In genomic region chr5:119284031-119284430, GRCh38 we compare ENCODE assay signal across 19 cellular contexts.
A peak's percentile ranks its signal among the peaks of the same experiment; 100 is the strongest.
DNase-seq lines count a peak whose midpoint lies in the region; ATAC-seq, FAIRE-seq and TF ChIP-seq lines count a peak whose summit lies in the region.
"Had no signal": no experiment of that assay in that cellular context is flagged by ENCODE, and none has a peak within 500 bp of the region (broad histone marks: within the 10 kb centered on the region; RNA-seq: fewer than 3 reads in every experiment).

No MANE protein-coding gene starts in this region.

- POLR2A ChIA-PET in HepG2 (lab: Yijun Ruan, JAX): no interaction called here
- POLR2A ChIA-PET in OCI-LY7 (lab: Charles Lee): interaction anchor here (0.5 to 1.9 kb wide), 9 partner anchors 8 to 25 kb away, joined by 3 to 7 read pairs (median 4); no protein-coding TSS in a partner anchor

- H3K79me2 ChIP-seq in HepG2 (ENCODE audit: insufficient read depth, low read length): no peaks in the 10 kb centered on the region
- peaks cover 40% of the 10 kb centered on the region for H3K79me2 ChIP-seq in OCI-LY7 (ENCODE audit: insufficient read depth, low read depth, low read length)

- CTCF ChIA-PET in HepG2 (lab: Yijun Ruan, JAX; ENCODE audit: low intra/inter-chr PET ratio, low total read pairs): no interaction called here
- CTCF ChIA-PET in OCI-LY7 (lab: Charles Lee; ENCODE audit: unreplicated experiment): no interaction called here

- H3K27me3 Mint-ChIP-seq in central memory CD8-positive, alpha-beta T cell: no peaks in the 10 kb centered on the region
- H3K27me3 Mint-ChIP-seq: progenitor cell of endocrine pancreas had no signal

- no peak for TF ChIP-seq RAD21 in HepG2 (CRISPR knock-in tag; IDR thresholded peaks at IDR 0.05)

- H3K27me3 ChIP-seq in HepG2 (ENCODE audit: control insufficient read depth in 1 of 2, insufficient read depth in 2 of 2, low read length in 2 of 2) (no peaks in the 10 kb centered on the region), right lobe of liver (no peaks in the 10 kb centered on the region), upper lobe of left lung (no peaks in the 10 kb centered on the region), psoas muscle (ENCODE audit: insufficient read depth in 3 of 3, low read length in 2 of 3) (no peaks in the 10 kb centered on the region)
- H3K27me3 ChIP-seq: ascending aorta had no signal

- no peaks in the 10 kb centered on the region for H3K9me2 ChIP-seq in OCI-LY7 (ENCODE audit: insufficient read depth, low read length)
- H3K9me2 ChIP-seq: SK-N-SH had no signal

- TF ChIP-seq EP300 in HepG2 (IDR thresholded peaks at IDR 0.05; ENCODE audit: low read depth in 2 of 2, low read length in 2 of 2): no peak
- TF ChIP-seq EP300 in HepG2 (CRISPR knock-in tag; IDR thresholded peaks at IDR 0.05; ENCODE audit: borderline replicate concordance): no peak
- TF ChIP-seq EP300 in upper lobe of left lung (IDR thresholded peaks at IDR 0.05): no peak

- H3K4me1 Mint-ChIP-seq in central memory CD8-positive, alpha-beta T cell: peaks cover 85% of the 10 kb centered on the region

- H4K20me1 ChIP-seq in HepG2 (ENCODE audit: insufficient read depth, low read length) (no peaks in the 10 kb centered on the region), OCI-LY7 (ENCODE audit: insufficient read depth, low read length) (peaks cover 12% of the 10 kb centered on the region; the same call in 1 of the 2 replicates)

- no peaks in the 10 kb centered on the region for H3K9me3 Mint-ChIP-seq in central memory CD8-positive, alpha-beta T cell

- intact Hi-C loops in HepG2 (cut with micrococcal nuclease; ENCODE audit: unreplicated experiment) (no loop called here), right lobe of liver (cut with DNase I) (no loop called here), OCI-LY7 (cut with micrococcal nuclease; ENCODE audit: unreplicated experiment) (no loop called here), psoas muscle (cut with DNase I) (no loop called here)

- H3K4me2 ChIP-seq in HepG2 (ENCODE audit: low read depth, low read length) (no peak overlapping the region), OCI-LY7 (ENCODE audit: low read length) (no peak overlapping the region)
- H3K4me2 ChIP-seq: SK-N-SH had no signal

- H3K4me3 ChIP-seq in HepG2 (replicated peaks in 1 of 3; ENCODE audit: insufficient read depth in 1 of 3, low read depth in 2 of 3, low read length in 3 of 3): no peak overlapping the region
- no peak overlapping the region for H3K4me3 ChIP-seq in right lobe of liver
- no peak overlapping the region for H3K4me3 ChIP-seq in OCI-LY7 (ENCODE audit: low read depth, low read length, poor library complexity, severe bottlenecking)
- no peak overlapping the region for H3K4me3 ChIP-seq in upper lobe of left lung
- no peak overlapping the region for H3K4me3 ChIP-seq in psoas muscle
- H3K4me3 ChIP-seq: ascending aorta, left ventricle myocardium inferior had no signal

- H3K27ac Mint-ChIP-seq in central memory CD8-positive, alpha-beta T cell (ENCODE audit: low read depth): peak overlapping the region; percentile 88
- H3K27ac Mint-ChIP-seq: progenitor cell of endocrine pancreas had no signal

- 0 out of 2 replicates have a peak, but pooled peaks cover 6% of the 10 kb centered on the region for H3K4me1 ChIP-seq in HepG2 (ENCODE audit: insufficient read depth, low read length)
- no peaks in the 10 kb centered on the region for H3K4me1 ChIP-seq in right lobe of liver
- peaks cover 84% of the 10 kb centered on the region for H3K4me1 ChIP-seq in OCI-LY7 (ENCODE audit: insufficient read depth, low read length, poor library complexity, severe bottlenecking)
- H3K4me1 ChIP-seq in upper lobe of left lung: peaks cover 7 to 31% (median 21%) of the 10 kb centered on the region in 4 donors
- H3K4me1 ChIP-seq in psoas muscle: peaks cover 1% of the 10 kb centered on the region

- TF ChIP-seq POLR2A in HepG2 (IDR thresholded peaks at IDR 0.05; ENCODE audit: insufficient read depth in 1 of 2, low read depth in 2 of 2, low read length in 2 of 2): no peak
- TF ChIP-seq POLR2A in right lobe of liver (IDR thresholded peaks at IDR 0.05): no peak
- TF ChIP-seq POLR2A in upper lobe of left lung (IDR thresholded peaks at IDR 0.05): no peak

- BruUV-seq in HepG2 (replicated peaks; lab: Mats Ljungman, UMichigan): no TSS peak
- BruUV-seq in OCI-LY7 (replicated peaks; lab: Mats Ljungman, UMichigan): no TSS peak

- TF ChIP-seq CTCF in HepG2 (CRISPR knock-in tag; IDR thresholded peaks at IDR 0.05): no peak
- no peak for TF ChIP-seq CTCF in right lobe of liver (IDR thresholded peaks at IDR 0.05)
- TF ChIP-seq CTCF in OCI-LY7 (conservative IDR thresholded peaks at IDR 0.05; ENCODE audit: low read length): no peak
- TF ChIP-seq CTCF in upper lobe of left lung (IDR thresholded peaks at IDR 0.05): no peak
- no peak for TF ChIP-seq CTCF in psoas muscle (IDR thresholded peaks at IDR 0.05)

- peak overlapping the region; percentile 62 for H3K4me3 Mint-ChIP-seq in central memory CD8-positive, alpha-beta T cell

- ATAC-seq in HepG2 (no peak), right lobe of liver (no peak), upper lobe of left lung (ENCODE audit: low FRiP score in 2 of 2) (no peak), psoas muscle (no peak)
- ATAC-seq in central memory CD8-positive, alpha-beta T cell (replicated peaks; ENCODE audit: extremely low read depth, poor library complexity, severe bottlenecking): no peak
- ATAC-seq: Panc1 had no signal

- H3K27ac ChIP-seq in HepG2 (ENCODE audit: extremely low read length, insufficient read depth, low read length): no peak overlapping the region
- H3K27ac ChIP-seq in right lobe of liver: no peak overlapping the region
- no peak overlapping the region for H3K27ac ChIP-seq in OCI-LY7 (ENCODE audit: low read depth, low read length, poor library complexity, severe bottlenecking)
- H3K27ac ChIP-seq in upper lobe of left lung: no peak overlapping the region
- H3K27ac ChIP-seq in psoas muscle: no peak overlapping the region
- H3K27ac ChIP-seq: left ventricle myocardium inferior, WERI-Rb-1 had no signal

- WGBS in HepG2 (ENCODE audit: low lambda C conversion rate): 100% methylated on average over 1 of the region's 1 CpG
- whole genome bisulfite sequencing in right lobe of liver (ENCODE audit: insufficient coverage, low coverage, low lambda C conversion rate, missing lambda C conversion rate): 50% methylated on average over 1 of the region's 1 CpG
- 50 to 75% methylated on average over 1 of the region's 1 CpG for WGBS in upper lobe of left lung, 2 donors
- 85 to 89% (median 88%) methylated on average over 1 of the region's 1 CpG for WGBS in psoas muscle, 3 donors

- no peak overlapping the region for H3K9ac ChIP-seq in HepG2 (ENCODE audit: insufficient read depth, low read depth, low read length)
- H3K9ac ChIP-seq: SK-N-SH had no signal

- no peak for FAIRE-seq in HepG2 (lab: Jason Lieb, UNC)

- H3K9me3 ChIP-seq in HepG2 (ENCODE audit: low read length) (no peaks in the 10 kb centered on the region), right lobe of liver (no peaks in the 10 kb centered on the region), OCI-LY7 (ENCODE audit: low read length) (no peaks in the 10 kb centered on the region), upper lobe of left lung (no peaks in the 10 kb centered on the region), psoas muscle (no peaks in the 10 kb centered on the region)
- H3K9me3 ChIP-seq: ascending aorta, left ventricle myocardium inferior, SK-N-SH had no signal

- peaks cover 28% of the 10 kb centered on the region for H3K36me3 Mint-ChIP-seq in central memory CD8-positive, alpha-beta T cell (ENCODE audit: insufficient read depth)

- H2AFZ ChIP-seq in HepG2 (ENCODE audit: low read length) (no peak overlapping the region), OCI-LY7 (ENCODE audit: low read length) (no peak overlapping the region)

- in situ Hi-C loops in HepG2 (cut with HindIII; ENCODE audit: extremely low pct_ligation_motif_present, low pct_unique_long_range_greater_than_20kb): no loop called here

- no peaks in the 10 kb centered on the region; a peak in 1 of 5 replicates for H3K36me3 ChIP-seq in HepG2 (replicated peaks in 1 of 2; ENCODE audit: control insufficient read depth in 1 of 2, insufficient read depth in 2 of 2, low read length in 2 of 2)
- no peaks in the 10 kb centered on the region for H3K36me3 ChIP-seq in right lobe of liver
- peaks cover 9% of the 10 kb centered on the region for H3K36me3 ChIP-seq in OCI-LY7 (ENCODE audit: insufficient read depth, low read length)
- no peaks in the 10 kb centered on the region for H3K36me3 ChIP-seq in upper lobe of left lung
- H3K36me3 ChIP-seq in psoas muscle (ENCODE audit: insufficient read depth in 1 of 2, low read depth in 1 of 2): no peaks in the 10 kb centered on the region
- H3K36me3 ChIP-seq: ascending aorta, left ventricle myocardium inferior, WERI-Rb-1 had no signal

- DNase-seq in HepG2 (ENCODE audit: low spot score) (no peak), right lobe of liver (no peak), OCI-LY7 (ENCODE audit: low spot score) (peak; percentile 37), upper lobe of left lung (no peak), psoas muscle (no peak), NCI-H526 treated with DMSO at 0.1 percent for 48 hours (lab: John Stamatoyannopoulos, UW) (no peak), glomerular visceral epithelial cell (ENCODE audit: extremely low spot score) (no peak)
- DNase-seq in central memory CD8-positive, alpha-beta T cell (ENCODE audit: low spot score in 2 of 2): no peak
- DNase-seq: AML-193; DMS53; foreskin fibroblast; left ventricle myocardium inferior; NCI-H187; SK-N-SH; stimulated activated CD4-positive, alpha-beta T cell treated with anti-CD3 and anti-CD28 coated beads, Interleukin-12 subunit alpha, Interleukin-12 subunit beta, amount 100 ng/mL, for 4 hours; WERI-Rb-1 had no signal

TF ChIP-seq in HepG2, 621 proteins besides CTCF, POLR2A, EP300 and RAD21 (continues in another document):
- TF ChIP-seq NFIB (CRISPR knock-in tag; IDR thresholded peaks at IDR 0.05; ENCODE audit: borderline replicate concordance) (no peak), HOXA7 (CRISPR knock-in tag; IDR thresholded peaks at IDR 0.05) (no peak), ZNF784 (CRISPR knock-in tag; IDR thresholded peaks at IDR 0.05; ENCODE audit: borderline replicate concordance) (no peak), ZNF354B (CRISPR knock-in tag; IDR thresholded peaks at IDR 0.05) (no peak), TEAD3 (CRISPR knock-in tag; optimal IDR thresholded peaks at IDR 0.05; ENCODE audit: borderline replicate concordance) (no peak), ZNF629 (CRISPR knock-in tag; conservative IDR thresholded peaks at IDR 0.05) (0 out of 2 replicates have a peak, but pooled peaks have one; percentile 8)
